ENCODE assay signal across 8 cellular contexts in genomic region chrX:103629295-103630170, GRCh38. TPM values are rescaled to one million over a fixed set of nuclear protein-coding genes. Genes with fewer than 3 reads are reported as not detected.
DNase-seq lines count a peak whose midpoint lies in the region; ATAC-seq, FAIRE-seq and TF ChIP-seq lines count a peak whose summit lies in the region.

No MANE protein-coding gene starts in this region.

- H3K4ac ChIP-seq in mesendoderm (ENCODE audit: low read depth, low read length) = no peak overlapping the region

- no peak overlapping the region for H4K8ac ChIP-seq in mesendoderm (ENCODE audit: low read depth, low read length)

- no peaks in the 10 kb centered on the region for H3K27me3 Mint-ChIP-seq in activated CD4-positive, alpha-beta memory T cell treated with anti-CD3 and anti-CD28 coated beads, Interleukin-2, amount 10 ng/mL, durations not matched to agents 7 days and 5 days

- peak overlapping the region; percentile 79 for H3K9ac ChIP-seq in endothelial cell of umbilical vein (replicated peaks; ENCODE audit: extremely low read depth, insufficient read depth, low read length)
- H3K9ac ChIP-seq in mesendoderm (ENCODE audit: low read length) = peak overlapping the region; percentile 83

- H2AFZ ChIP-seq in endothelial cell of umbilical vein (ENCODE audit: low read depth, low read length) = peak overlapping the region; percentile 91

- no peaks in the 10 kb centered on the region for H4K20me1 ChIP-seq in endothelial cell of umbilical vein (replicated peaks; ENCODE audit: control insufficient read depth, extremely low read depth, insufficient read depth, low read length)

- peaks cover 18% of the 10 kb centered on the region for H3K4me1 Mint-ChIP-seq in activated CD4-positive, alpha-beta memory T cell treated with anti-CD3 and anti-CD28 coated beads, Interleukin-2, amount 10 ng/mL, durations not matched to agents 7 days and 5 days

- H3K27me3 ChIP-seq in endothelial cell of umbilical vein (ENCODE audit: control insufficient read depth in 2 of 2, insufficient read depth in 2 of 2, low read length in 2 of 2) (no peaks in the 10 kb centered on the region), mesendoderm (ENCODE audit: insufficient read depth, low read length, poor library complexity) (no peaks in the 10 kb centered on the region)

- H3K36me3 ChIP-seq in endothelial cell of umbilical vein (ENCODE audit: control insufficient read depth in 2 of 2, extremely low read depth in 1 of 2, insufficient read depth in 2 of 2, low read length in 2 of 2) (no peaks in the 10 kb centered on the region), mesendoderm (ENCODE audit: control insufficient read depth, insufficient read depth, low read length) (no peaks in the 10 kb centered on the region)

- H3K9me1 ChIP-seq in endothelial cell of umbilical vein (replicated peaks; ENCODE audit: control insufficient read depth, extremely low read depth, insufficient read depth, low read length) = no peaks in the 10 kb centered on the region

- H3K36me3 Mint-ChIP-seq in activated CD4-positive, alpha-beta memory T cell treated with anti-CD3 and anti-CD28 coated beads, Interleukin-2, amount 10 ng/mL, durations not matched to agents 7 days and 5 days (ENCODE audit: low read depth) = no peaks in the 10 kb centered on the region

- no peak overlapping the region for H2BK5ac ChIP-seq in mesendoderm (ENCODE audit: low read length)

- H3K18ac ChIP-seq in mesendoderm (ENCODE audit: low read length) = peak overlapping the region; percentile 68

- peak overlapping the region; percentile 78 for H3K27ac ChIP-seq in endothelial cell of umbilical vein (ENCODE audit: insufficient read depth, low read depth, low read length)
- peak overlapping the region; percentile 89 for H3K27ac ChIP-seq in mesendoderm (ENCODE audit: low read depth, low read length)

- H3K4me1 ChIP-seq in endothelial cell of umbilical vein (ENCODE audit: control insufficient read depth, extremely low read depth, insufficient read depth, low read length) (peaks cover 23% of the 10 kb centered on the region), mesendoderm (ENCODE audit: control insufficient read depth, low read depth, low read length) (no peaks in the 10 kb centered on the region)

- FAIRE-seq in endothelial cell of umbilical vein (lab: Jason Lieb, UNC) = peak; percentile 81

- POLR2A ChIA-PET in activated CD4-positive, alpha-beta memory T cell treated with anti-CD3 and anti-CD28 coated beads, Interleukin-2, amount 10 ng/mL, durations not matched to agents 7 days and 5 days (lab: Charles Lee) = interaction anchor here (2.1 kb wide), 1 partner anchor 56 kb away, joined by 6 read pairs; no protein-coding TSS in a partner anchor
- POLR2A ChIA-PET in endothelial cell of umbilical vein (lab: Charles Lee) = interaction anchor here (0.7 kb wide), 2 partner anchors 52 to 56 kb away, joined by 3 to 4 read pairs; no protein-coding TSS in a partner anchor

- H2AK5ac ChIP-seq in mesendoderm (ENCODE audit: low read length) = no peak overlapping the region

- dilution Hi-C loops in endothelial cell of umbilical vein (cut with MboI; ENCODE audit: extremely low pct_ligation_motif_present, low sequenced_read_pairs) = no loop called here

- no peaks in the 10 kb centered on the region for H3K9me3 ChIP-seq in endothelial cell of umbilical vein (replicated peaks; ENCODE audit: control insufficient read depth, insufficient read depth, low read length)

- TF ChIP-seq POLR2A in endothelial cell of umbilical vein (IDR thresholded peaks at IDR 0.05; ENCODE audit: low read depth, low read length) = peak; percentile 82

- intact Hi-C loops in endothelial cell of umbilical vein (cut with micrococcal nuclease) = loop anchor here (1.0 to 2.0 kb wide), 4 partner anchors 23 to 96 kb away; partner anchors contain the start of genes TCEAL3 and TCEAL4

- H3K4me2 ChIP-seq in endothelial cell of umbilical vein (ENCODE audit: insufficient read depth, low read length) (peak overlapping the region; percentile 60), mesendoderm (ENCODE audit: low read length) (peak overlapping the region; percentile 67)

- H3K4me3 Mint-ChIP-seq in activated CD4-positive, alpha-beta memory T cell treated with anti-CD3 and anti-CD28 coated beads, Interleukin-2, amount 10 ng/mL, durations not matched to agents 7 days and 5 days = peak overlapping the region; percentile 80

- H3K56ac ChIP-seq in mesendoderm (ENCODE audit: low read length) = peak overlapping the region; percentile 89

- no CpG with 5 or more reads among the region's 50 CpGs for WGBS in mesendoderm (ENCODE audit: extremely low coverage, insufficient coverage, low lambda C conversion rate)

- TSS peak; percentile 42 for BruUV-seq in endothelial cell of umbilical vein (replicated peaks; lab: Mats Ljungman, UMichigan)

- H2BK120ac ChIP-seq in mesendoderm (ENCODE audit: low read depth, low read length) = no peak overlapping the region

- peak; percentile 44 to 64 for TF ChIP-seq CTCF in endothelial cell of umbilical vein (IDR thresholded peaks at IDR 0.05; ENCODE audit: extremely low read depth in 1 of 2, insufficient read depth in 1 of 2, low read depth in 1 of 2, low read length in 2 of 2)

- peaks cover 4% of the 10 kb centered on the region for H3K79me2 ChIP-seq in endothelial cell of umbilical vein (ENCODE audit: control insufficient read depth, insufficient read depth, low read length)
- no peaks in the 10 kb centered on the region for H3K79me2 ChIP-seq in mesendoderm (ENCODE audit: control insufficient read depth, insufficient read depth, low read length)

- DNase-seq in GM04504 (ENCODE audit: low read depth) (peak; percentile 39), NCI-H2107 (lab: John Stamatoyannopoulos, UW) (peak; percentile 77), endothelial cell of umbilical vein (ENCODE audit: low read depth, low spot score) (peak; percentile 78), mesendoderm (peak; percentile 88), stromal cell of bone marrow (ENCODE audit: low read depth) (peak; percentile 51)
- peak; percentile 18 for DNase-seq in activated CD4-positive, alpha-beta memory T cell treated with anti-CD3 and anti-CD28 coated beads, Interleukin-2, amount 10 ng/mL, durations not matched to agents 7 days and 5 days

- no peaks in the 10 kb centered on the region for H3K79me1 ChIP-seq in mesendoderm (ENCODE audit: low read length)

- peak; percentile 53 for ATAC-seq in HG02642 (IDR thresholded peaks at IDR 0.05; ENCODE audit: poor library complexity, unreplicated experiment)
- no peak for ATAC-seq in GM18858 (IDR thresholded peaks at IDR 0.05; ENCODE audit: unreplicated experiment)

- no peak overlapping the region for H4K5ac ChIP-seq in mesendoderm (ENCODE audit: low read length)

- H3K27ac Mint-ChIP-seq in activated CD4-positive, alpha-beta memory T cell treated with anti-CD3 and anti-CD28 coated beads, Interleukin-2, amount 10 ng/mL, durations not matched to agents 7 days and 5 days = no peak overlapping the region

- no peak overlapping the region for H2BK15ac ChIP-seq in mesendoderm (replicated peaks; ENCODE audit: low read depth)

- no peaks in the 10 kb centered on the region for H3K9me3 Mint-ChIP-seq in activated CD4-positive, alpha-beta memory T cell treated with anti-CD3 and anti-CD28 coated beads, Interleukin-2, amount 10 ng/mL, durations not matched to agents 7 days and 5 days

- H3K4me3 ChIP-seq in endothelial cell of umbilical vein (replicated peaks in 1 of 3; ENCODE audit: insufficient read depth in 1 of 3, low read depth in 1 of 3, low read length in 3 of 3) (peak overlapping the region; percentile 32 to 88 (median 80)), mesendoderm (ENCODE audit: low read length) (peak overlapping the region; percentile 61)

- H3K23ac ChIP-seq in mesendoderm (ENCODE audit: low read length) = no peak overlapping the region

- CTCF ChIA-PET in activated CD4-positive, alpha-beta memory T cell treated with anti-CD3 and anti-CD28 coated beads, Interleukin-2, amount 10 ng/mL, durations not matched to agents 7 days and 5 days (lab: Charles Lee) = no interaction called here
- CTCF ChIA-PET in endothelial cell of umbilical vein (lab: Charles Lee) = interaction anchor here (0.6 to 2.1 kb wide), 25 partner anchors 8 to 140 kb away, joined by 3 to 19 read pairs (median 4); partner anchors contain the start of gene TCEAL3

RNA-seq across cellular contexts. Expression of gene TCEAL1, which starts 0.8 kb away (rescaled TPM):
- 1 to 10 TPM; 6.5 to 6.7 TPM for total RNA-seq in activated CD4-positive, alpha-beta memory T cell treated with anti-CD3 and anti-CD28 coated beads, Interleukin-2, amount 10 ng/mL, durations not matched to agents 7 days and 5 days
- total RNA-seq in endothelial cell of umbilical vein = 14.6 and 18.5 TPM in 2 replicates
- polyA plus RNA-seq in endothelial cell of umbilical vein = 12.8 and 18.6 TPM in 2 replicates
- polyA plus RNA-seq in endothelial cell of umbilical vein (2011; cell fraction: cytosol; rRNA removed) = 27.8 and 28.0 TPM in 2 replicates
- polyA plus RNA-seq in endothelial cell of umbilical vein (2011; cell fraction: nucleus; rRNA removed) = 19.5 and 25.9 TPM in 2 replicates
- polyA plus RNA-seq in endothelial cell of umbilical vein (2012) = 14.8 and 20.1 TPM in 2 replicates
- polyA minus RNA-seq in endothelial cell of umbilical vein = 5.7 and 8.6 TPM in 2 replicates
- 7.0 TPM for polyA minus RNA-seq in endothelial cell of umbilical vein (2011; cell fraction: cytosol; rRNA and poly(A)+ RNA removed)
- polyA minus RNA-seq in endothelial cell of umbilical vein (2011; cell fraction: nucleus; rRNA and poly(A)+ RNA removed) = 2.9 and 3.2 TPM in 2 replicates
- 4.3 TPM for polyA plus RNA-seq in mesendoderm (2013, experiment 1 of 2)
- 4.4 TPM for polyA plus RNA-seq in mesendoderm (2013, experiment 2 of 2)

RNA-seq across cellular contexts. Expression of gene TCEAL3, which starts 21.8 kb away (rescaled TPM):
- total RNA-seq in activated CD4-positive, alpha-beta memory T cell treated with anti-CD3 and anti-CD28 coated beads, Interleukin-2, amount 10 ng/mL, durations not matched to agents 7 days and 5 days = 1 to 10 TPM; 2.5 to 3.0 TPM
- 21.3 and 23.7 TPM in 2 replicates for total RNA-seq in endothelial cell of umbilical vein
- 6.9 and 8.9 TPM in 2 replicates for polyA plus RNA-seq in endothelial cell of umbilical vein
- polyA plus RNA-seq in endothelial cell of umbilical vein (2011; cell fraction: cytosol; rRNA removed) = 15.8 and 16.9 TPM in 2 replicates
- 4.9 and 6.9 TPM in 2 replicates for polyA plus RNA-seq in endothelial cell of umbilical vein (2011; cell fraction: nucleus; rRNA removed)
- 32.7 and 41.9 TPM in 2 replicates for polyA plus RNA-seq in endothelial cell of umbilical vein (2012)
- polyA minus RNA-seq in endothelial cell of umbilical vein = 4.1 and 6.9 TPM in 2 replicates
- not detected for polyA minus RNA-seq in endothelial cell of umbilical vein (2011; cell fraction: cytosol; rRNA and poly(A)+ RNA removed)
- 1.2 TPM in 2 replicates for polyA minus RNA-seq in endothelial cell of umbilical vein (2011; cell fraction: nucleus; rRNA and poly(A)+ RNA removed)
- polyA plus RNA-seq in mesendoderm (2013, experiment 1 of 2) = 10.2 TPM
- 11.5 TPM for polyA plus RNA-seq in mesendoderm (2013, experiment 2 of 2)

RNA-seq across cellular contexts. Expression of gene TCEAL4, which starts 44.2 kb away (rescaled TPM):
- total RNA-seq in activated CD4-positive, alpha-beta memory T cell treated with anti-CD3 and anti-CD28 coated beads, Interleukin-2, amount 10 ng/mL, durations not matched to agents 7 days and 5 days = 1 to 10 TPM; 3.4 to 4.7 TPM
- 60.4 and 74.6 TPM in 2 replicates for total RNA-seq in endothelial cell of umbilical vein
- polyA plus RNA-seq in endothelial cell of umbilical vein = 11.8 and 16.9 TPM in 2 replicates
- 33.4 and 37.5 TPM in 2 replicates for polyA plus RNA-seq in endothelial cell of umbilical vein (2011; cell fraction: cytosol; rRNA removed)
- 17.0 and 27.7 TPM in 2 replicates for polyA plus RNA-seq in endothelial cell of umbilical vein (2011; cell fraction: nucleus; rRNA removed)
- polyA plus RNA-seq in endothelial cell of umbilical vein (2012) = 122 and 124 TPM in 2 replicates
- polyA minus RNA-seq in endothelial cell of umbilical vein = 6.2 and 7.9 TPM in 2 replicates
- polyA minus RNA-seq in endothelial cell of umbilical vein (2011; cell fraction: cytosol; rRNA and poly(A)+ RNA removed) = 6.7 TPM
- polyA minus RNA-seq in endothelial cell of umbilical vein (2011; cell fraction: nucleus; rRNA and poly(A)+ RNA removed) = 8.7 and 9.0 TPM in 2 replicates
- 100 TPM for polyA plus RNA-seq in mesendoderm (2013, experiment 1 of 2)
- polyA plus RNA-seq in mesendoderm (2013, experiment 2 of 2) = 101 TPM

RNA-seq across cellular contexts. Expression of gene MORF4L2, which starts 57.0 kb away (rescaled TPM):
- 100 to 1,000 TPM; 134 to 135 TPM for total RNA-seq in activated CD4-positive, alpha-beta memory T cell treated with anti-CD3 and anti-CD28 coated beads, Interleukin-2, amount 10 ng/mL, durations not matched to agents 7 days and 5 days
- 414 and 445 TPM in 2 replicates for total RNA-seq in endothelial cell of umbilical vein
- 208 and 331 TPM in 2 replicates for polyA plus RNA-seq in endothelial cell of umbilical vein
- polyA plus RNA-seq in endothelial cell of umbilical vein (2011; cell fraction: cytosol; rRNA removed) = 444 and 471 TPM in 2 replicates
- polyA plus RNA-seq in endothelial cell of umbilical vein (2011; cell fraction: nucleus; rRNA removed) = 315 and 479 TPM in 2 replicates
- 497 and 598 TPM in 2 replicates for polyA plus RNA-seq in endothelial cell of umbilical vein (2012)
- 191 and 193 TPM in 2 replicates for polyA minus RNA-seq in endothelial cell of umbilical vein
- polyA minus RNA-seq in endothelial cell of umbilical vein (2011; cell fraction: cytosol; rRNA and poly(A)+ RNA removed) = 103 TPM
- 91.8 and 122 TPM in 2 replicates for polyA minus RNA-seq in endothelial cell of umbilical vein (2011; cell fraction: nucleus; rRNA and poly(A)+ RNA removed)
- polyA plus RNA-seq in mesendoderm (2013, experiment 1 of 2) = 337 TPM
- polyA plus RNA-seq in mesendoderm (2013, experiment 2 of 2) = 337 TPM

Comparison
In these comparisons a context has a peak if more than half of its experiments do, and no peak if none do; other contexts are left out.
1. DNase-seq: peak in every context shown above with its lines; median percentile 88 in mesendoderm; 78 in endothelial cell of umbilical vein; 77 in NCI-H2107; 51 in stromal cell of bone marrow; 39 in GM04504; 18 in activated CD4-positive, alpha-beta memory T cell treated with anti-CD3 and anti-CD28 coated beads, Interleukin-2, amount 10 ng/mL, durations not matched to agents 7 days and 5 days.
2. RNA of gene TCEAL4, which starts 44.2 kb away (total RNA-seq): 60.4 to 74.6 TPM in endothelial cell of umbilical vein; 3.4 to 4.7 TPM in activated CD4-positive, alpha-beta memory T cell treated with anti-CD3 and anti-CD28 coated beads, Interleukin-2, amount 10 ng/mL, durations not matched to agents 7 days and 5 days; every median in the first group is over 10 times any median in the second.